In the genomic region with DNA sequence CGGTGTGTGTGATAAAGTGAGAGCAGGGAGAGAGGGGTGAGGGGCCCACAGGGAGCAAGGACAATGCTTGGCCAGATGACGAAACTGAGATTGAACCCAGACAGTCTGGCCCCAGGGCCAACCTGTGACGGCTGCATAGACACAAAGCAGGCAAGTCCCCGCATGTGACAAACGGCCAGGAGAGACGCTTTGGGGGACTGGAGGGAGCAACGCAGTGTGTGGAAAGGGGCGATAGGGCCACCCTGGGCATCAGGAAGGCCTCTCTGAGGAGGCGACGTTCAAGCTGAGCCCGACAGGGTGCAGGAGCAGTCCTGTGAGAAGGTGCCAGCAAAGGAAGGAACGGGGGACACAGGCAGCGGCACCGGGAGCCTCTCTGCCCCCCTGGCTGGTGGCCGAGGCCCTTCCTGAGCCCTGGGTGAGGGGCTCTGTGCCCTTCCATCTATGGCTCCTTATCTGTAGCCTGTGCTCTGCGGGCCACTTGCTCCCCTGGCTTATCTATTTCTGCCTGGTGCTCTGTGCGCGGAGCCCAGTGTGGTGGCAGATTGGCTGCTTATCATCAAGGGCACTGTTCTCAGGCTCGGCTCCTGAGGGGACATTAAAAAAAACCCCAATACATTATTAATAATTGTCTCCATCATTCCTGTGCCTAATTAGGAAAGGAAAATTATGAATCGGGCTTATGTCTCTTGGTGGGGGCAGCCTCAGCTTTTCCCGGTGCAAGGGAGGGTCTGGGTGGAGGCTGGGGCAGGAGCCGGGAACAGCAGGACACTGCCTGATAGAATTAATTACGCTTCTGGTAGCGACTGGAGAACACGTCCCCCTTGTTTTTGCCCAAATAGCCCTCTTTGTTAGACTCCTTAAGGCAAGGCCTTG, we compare ENCODE assay signal across 21 cellular contexts. TPM values are rescaled to one million over a fixed set of nuclear protein-coding genes. Genes with fewer than 3 reads are reported as not detected.
DNase-seq lines count a peak whose midpoint lies in the region; ATAC-seq, FAIRE-seq and TF ChIP-seq lines count a peak whose summit lies in the region.
"Had no signal": no experiment of that assay in that cellular context is flagged by ENCODE, and none has a peak within 500 bp of the region (broad histone marks: within the 10 kb centered on the region; RNA-seq: fewer than 3 reads in every experiment).

No MANE protein-coding gene starts in this region.

- no peak for FAIRE-seq in H54 (lab: Jason Lieb, UNC)

- no peak overlapping the region for H3K4ac ChIP-seq in mesendoderm (ENCODE audit: low read depth, low read length)

- peak overlapping the region; percentile 11 for H3K56ac ChIP-seq in mesendoderm (ENCODE audit: low read length)

- TF ChIP-seq POLR2A in breast epithelium (IDR thresholded peaks at IDR 0.05) = no peak
- no peak for TF ChIP-seq POLR2A in esophagus squamous epithelium (IDR thresholded peaks at IDR 0.05)
- TF ChIP-seq POLR2A in testis (IDR thresholded peaks at IDR 0.05) = no peak
- TF ChIP-seq POLR2A in H54 (IDR thresholded peaks at IDR 0.05; ENCODE audit: low read depth, low read length) = no peak

- no peak overlapping the region for H3K18ac ChIP-seq in mesendoderm (ENCODE audit: low read length)

- no peak for ATAC-seq in HG03025 (IDR thresholded peaks at IDR 0.05; ENCODE audit: low FRiP score, unreplicated experiment)
- ATAC-seq: activated CD8-positive, alpha-beta T cell treated with anti-CD3 and anti-CD28 coated beads, Interleukin-2, amount 10 ng/mL, durations not matched to agents 7 days and 5 days; activated naive CD8-positive, alpha-beta T cell treated with anti-CD3 and anti-CD28 coated beads, Interleukin-2, amount 50 U/mL, for 24 hours; Panc1; stimulated activated memory B cell treated with anti-CD40 and anti-IgM and Interleukin-4, amounts not matched to agents 10 μg/mL and 1 μg/mL and 100 μg/mL, for 72 hours had no signal

- no peak overlapping the region for H3K9ac ChIP-seq in mammary epithelial cell (ENCODE audit: insufficient read depth, low read length)
- no peak overlapping the region for H3K9ac ChIP-seq in mesendoderm (ENCODE audit: low read length)
- H3K9ac ChIP-seq: BLaER1 treated with 17β-estradiol and CSF1 and Interleukin-3, amounts not matched to agents 10 nM and 100 nM had no signal

- no peak overlapping the region for H2BK120ac ChIP-seq in mesendoderm (ENCODE audit: low read depth, low read length)

- H3K36me3 ChIP-seq in mammary epithelial cell (ENCODE audit: insufficient read depth, low read length) = no peaks in the 10 kb centered on the region
- no peaks in the 10 kb centered on the region for H3K36me3 ChIP-seq in breast epithelium
- no peaks in the 10 kb centered on the region for H3K36me3 ChIP-seq in esophagus squamous epithelium
- no peaks in the 10 kb centered on the region for H3K36me3 ChIP-seq in mesendoderm (ENCODE audit: control insufficient read depth, insufficient read depth, low read length)
- no peaks in the 10 kb centered on the region for H3K36me3 ChIP-seq in testis (ENCODE audit: low read depth, missing control alignments)
- H3K36me3 ChIP-seq: BLaER1 treated with 17β-estradiol and CSF1 and Interleukin-3, amounts not matched to agents 10 nM and 100 nM; HAP-1 had no signal

- intact Hi-C loops in mammary epithelial cell (cut with micrococcal nuclease) (no loop called here), breast epithelium (cut with DNase I; ENCODE audit: low total_unique reads) (no loop called here), esophagus squamous epithelium (cut with DNase I) (no loop called here), testis (cut with DNase I; ENCODE audit: low total_unique reads) (no loop called here)

- no TSS peak for BruUV-seq in mammary epithelial cell (replicated peaks; lab: Mats Ljungman, UMichigan)

- 38% methylated on average over 23 of the region's 25 CpGs for WGBS in mammary epithelial cell (ENCODE audit: low coverage, missing lambda C conversion rate)
- 57 to 67% methylated on average over 18 to 24 of the region's 25 CpGs for WGBS in esophagus squamous epithelium, 2 donors
- no CpG with 5 or more reads among the region's 25 CpGs for WGBS in mesendoderm (ENCODE audit: extremely low coverage, insufficient coverage, low lambda C conversion rate)
- 62% methylated on average over 20 to 25 of the region's 25 CpGs for WGBS in testis, 2 donors

- peak overlapping the region; percentile 11 for H2BK5ac ChIP-seq in mesendoderm (ENCODE audit: low read length)

- H3K9me3 ChIP-seq in mammary epithelial cell (replicated peaks; ENCODE audit: insufficient read depth, low read length) = peaks cover 2% of the 10 kb centered on the region
- H3K9me3 ChIP-seq in breast epithelium = no peaks in the 10 kb centered on the region
- no peaks in the 10 kb centered on the region for H3K9me3 ChIP-seq in esophagus squamous epithelium
- H3K9me3 ChIP-seq in testis = no peaks in the 10 kb centered on the region
- H3K9me3 ChIP-seq: BLaER1 treated with 17β-estradiol and CSF1 and Interleukin-3, amounts not matched to agents 10 nM and 100 nM; HAP-1 had no signal

- no peaks in the 10 kb centered on the region for H3K79me2 ChIP-seq in mammary epithelial cell (ENCODE audit: insufficient read depth, low read length)
- no peaks in the 10 kb centered on the region for H3K79me2 ChIP-seq in mesendoderm (ENCODE audit: control insufficient read depth, insufficient read depth, low read length)

- TF ChIP-seq CTCF in mammary epithelial cell (conservative IDR thresholded peaks at IDR 0.05 in 1 of 2, IDR thresholded peaks at IDR 0.05 in 1 of 2; ENCODE audit: extremely low read depth in 1 of 2, insufficient read depth in 1 of 2, low read depth in 1 of 2, low read length in 2 of 2) (no peak), breast epithelium (IDR thresholded peaks at IDR 0.05) (no peak), esophagus squamous epithelium (IDR thresholded peaks at IDR 0.05) (no peak), testis (IDR thresholded peaks at IDR 0.05) (no peak)

- H3K27me3 ChIP-seq in mammary epithelial cell (ENCODE audit: insufficient read depth, low read length) (no peaks in the 10 kb centered on the region), breast epithelium (no peaks in the 10 kb centered on the region), esophagus squamous epithelium (no peaks in the 10 kb centered on the region), mesendoderm (ENCODE audit: insufficient read depth, low read length, poor library complexity) (no peaks in the 10 kb centered on the region), testis (no peaks in the 10 kb centered on the region)
- H3K27me3 ChIP-seq: BLaER1 treated with 17β-estradiol and CSF1 and Interleukin-3, amounts not matched to agents 10 nM and 100 nM had no signal

- in situ Hi-C loops in mammary epithelial cell (cut with MboI; ENCODE audit: low sequenced_read_pairs in 2 of 2) = no loop called here

- dilution Hi-C loops in mammary epithelial cell (cut with HindIII; ENCODE audit: low sequenced_read_pairs) = no loop called here

- H4K8ac ChIP-seq in mesendoderm (ENCODE audit: low read depth, low read length) = no peak overlapping the region

- H3K23ac ChIP-seq in mesendoderm (ENCODE audit: low read length) = no peak overlapping the region

- H2AK5ac ChIP-seq in mesendoderm (ENCODE audit: low read length) = no peak overlapping the region

- peaks cover 4% of the 10 kb centered on the region for H3K4me1 ChIP-seq in mammary epithelial cell (ENCODE audit: insufficient read depth, low read length)
- H3K4me1 ChIP-seq in breast epithelium = no peaks in the 10 kb centered on the region
- no peaks in the 10 kb centered on the region for H3K4me1 ChIP-seq in esophagus squamous epithelium
- H3K4me1 ChIP-seq in mesendoderm (ENCODE audit: control insufficient read depth, low read depth, low read length) = peaks cover 23% of the 10 kb centered on the region
- H3K4me1 ChIP-seq in testis = no peaks in the 10 kb centered on the region
- H3K4me1 ChIP-seq: HAP-1 had no signal

- no peaks in the 10 kb centered on the region for H4K20me1 ChIP-seq in mammary epithelial cell (ENCODE audit: insufficient read depth, low read length)
- H4K20me1 ChIP-seq: BLaER1 treated with 17β-estradiol and CSF1 and Interleukin-3, amounts not matched to agents 10 nM and 100 nM had no signal

- no peaks in the 10 kb centered on the region for H3K79me1 ChIP-seq in mesendoderm (ENCODE audit: low read length)

- H3K27ac ChIP-seq in mammary epithelial cell (ENCODE audit: insufficient read depth, low read depth, low read length) (no peak overlapping the region), breast epithelium (no peak overlapping the region), esophagus squamous epithelium (peak overlapping the region in 3 of 4 donors; percentile 5 to 55 (median 5)), mesendoderm (ENCODE audit: low read depth, low read length) (no peak overlapping the region), testis (no peak overlapping the region)
- H3K27ac ChIP-seq: BLaER1 treated with 17β-estradiol and CSF1 and Interleukin-3, amounts not matched to agents 10 nM and 100 nM had no signal

- no peak for DNase-seq in mammary epithelial cell
- no peak for DNase-seq in breast epithelium (ENCODE audit: low spot score in 2 of 2)
- no peak for DNase-seq in esophagus squamous epithelium (lab: John Stamatoyannopoulos, UW)
- peak; percentile 46 for DNase-seq in mesendoderm
- peak; percentile 22 for DNase-seq in testis
- no peak for DNase-seq in activated CD4-positive, alpha-beta T cell treated with anti-CD3 and anti-CD28 coated beads for 4 hours
- no peak for DNase-seq in H54 (ENCODE audit: insufficient read length, low spot score)
- DNase-seq: activated CD8-positive, alpha-beta T cell treated with anti-CD3 and anti-CD28 coated beads, Interleukin-2, amount 10 ng/mL, durations not matched to agents 7 days and 5 days; activated naive CD8-positive, alpha-beta T cell treated with anti-CD3 and anti-CD28 coated beads, Interleukin-2, amount 50 U/mL, for 24 hours; effector memory CD4-positive, alpha-beta T cell; NCI-H1092 treated with DMSO at 0.1 percent for 48 hours; NCI-H748 treated with DMSO at 0.1 percent for 48 hours; posterior cingulate gyrus; stimulated activated CD4-positive, alpha-beta T cell treated with anti-CD3 and anti-CD28 coated beads, Interleukin-12 subunit alpha, Interleukin-12 subunit beta, amount 100 ng/mL, for 4 hours had no signal

- H3K4me2 ChIP-seq in mammary epithelial cell (ENCODE audit: insufficient read depth, low read depth, low read length) (no peak overlapping the region), mesendoderm (ENCODE audit: low read length) (no peak overlapping the region)
- H3K4me2 ChIP-seq: BLaER1 treated with 17β-estradiol and CSF1 and Interleukin-3, amounts not matched to agents 10 nM and 100 nM had no signal

- H3K4me3 ChIP-seq in mammary epithelial cell (replicated peaks in 1 of 3; ENCODE audit: insufficient read depth in 1 of 3, low read depth in 2 of 3, low read length in 3 of 3) (no peak overlapping the region), breast epithelium (no peak overlapping the region), esophagus squamous epithelium (no peak overlapping the region), mesendoderm (ENCODE audit: low read length) (no peak overlapping the region), testis (no peak overlapping the region)
- H3K4me3 ChIP-seq: BLaER1 treated with 17β-estradiol and CSF1 and Interleukin-3, amounts not matched to agents 10 nM and 100 nM; HAP-1 had no signal

- CTCF ChIA-PET in mammary epithelial cell (lab: Charles Lee; ENCODE audit: low non-redundant PET) = no interaction called here

- H2AFZ ChIP-seq in mammary epithelial cell (ENCODE audit: low read depth, low read length) = peak overlapping the region; percentile 27

- no peak overlapping the region for H4K5ac ChIP-seq in mesendoderm (ENCODE audit: low read length)

- no peak overlapping the region for H2BK15ac ChIP-seq in mesendoderm (replicated peaks; ENCODE audit: low read depth)

RNA-seq across cellular contexts. Expression of a gene that starts 39.8 kb away (rescaled TPM):
- total RNA-seq in mammary epithelial cell = under 1 TPM; 0.17 to 0.31 TPM
- polyA plus RNA-seq in mammary epithelial cell = 0.06 TPM
- not detected for polyA minus RNA-seq in mammary epithelial cell
- total RNA-seq in breast epithelium = 1 to 10 TPM in 2 of 3 donors, under 1 TPM in 1; 0.98 to 2.1 (median 1.3) TPM
- 1 to 10 TPM; 1.0 to 5.0 (median 1.3) TPM for total RNA-seq in esophagus squamous epithelium
- polyA plus RNA-seq in mesendoderm (2013, experiment 1 of 2) = 3.5 TPM
- polyA plus RNA-seq in mesendoderm (2013, experiment 2 of 2) = 3.5 TPM
- 1 to 10 TPM; 2.1 to 3.4 TPM for total RNA-seq in testis
- polyA plus RNA-seq in testis (ENCODE audit: insufficient read depth, low read depth, low replicate concordance) = 7.3 TPM
- total RNA-seq: A172; activated CD8-positive, alpha-beta T cell treated with anti-CD3 and anti-CD28 coated beads, Interleukin-2, amount 10 ng/mL, durations not matched to agents 7 days and 5 days; myocyte had no signal

Comparison
In these comparisons a context has a peak if more than half of its experiments do, and no peak if none do; other contexts are left out.
1. DNase-seq: peak in mesendoderm (single experiment) and testis (single experiment); none in mammary epithelial cell (single experiment), breast epithelium (0 of 2), esophagus squamous epithelium (single experiment), activated CD4-positive, alpha-beta T cell treated with anti-CD3 and anti-CD28 coated beads for 4 hours (0 of 2) and H54 (single experiment).
2. H3K27ac ChIP-seq: peak in esophagus squamous epithelium (3 of 4); none in mammary epithelial cell (single experiment), breast epithelium (0 of 2), mesendoderm (single experiment) and testis (0 of 2).